Comparison of ENCODE assay signal across 1 cellular context in genomic region chr2:25710750-25711149, GRCh38.
TF ChIP-seq lines count a peak whose summit lies in the region.

No MANE protein-coding gene starts in this region.

TF ChIP-seq in GM23338, 12 proteins besides CTCF, POLR2A, EP300 and RAD21 (continued from another document):
- no peak for TF ChIP-seq REST (IDR thresholded peaks at IDR 0.05; ENCODE audit: unreplicated experiment)
- no peak for TF ChIP-seq STAT1 (IDR thresholded peaks at IDR 0.05; ENCODE audit: unreplicated experiment)
- TF ChIP-seq POLR2AphosphoS5 (IDR thresholded peaks at IDR 0.05; ENCODE audit: low read depth) = no peak
- TF ChIP-seq EZH2 (IDR thresholded peaks at IDR 0.05; ENCODE audit: low read depth, unreplicated experiment) = no peak
- TF ChIP-seq NANOG (IDR thresholded peaks at IDR 0.05; ENCODE audit: borderline replicate concordance) = no peak
- TF ChIP-seq JUNB (IDR thresholded peaks at IDR 0.05; ENCODE audit: unreplicated experiment) = no peak
- no peak for TF ChIP-seq ZNF462 (CRISPR knock-in tag; IDR thresholded peaks at IDR 0.05)
- TF ChIP-seq ZNF114 (CRISPR knock-in tag; IDR thresholded peaks at IDR 0.05) = no peak
- TF ChIP-seq CREB1 (CRISPR knock-in tag; IDR thresholded peaks at IDR 0.05; ENCODE audit: low read depth) = no peak
- no peak for TF ChIP-seq ZNF331 (CRISPR knock-in tag; IDR thresholded peaks at IDR 0.05; ENCODE audit: low read depth)
